In the genomic region with DNA sequence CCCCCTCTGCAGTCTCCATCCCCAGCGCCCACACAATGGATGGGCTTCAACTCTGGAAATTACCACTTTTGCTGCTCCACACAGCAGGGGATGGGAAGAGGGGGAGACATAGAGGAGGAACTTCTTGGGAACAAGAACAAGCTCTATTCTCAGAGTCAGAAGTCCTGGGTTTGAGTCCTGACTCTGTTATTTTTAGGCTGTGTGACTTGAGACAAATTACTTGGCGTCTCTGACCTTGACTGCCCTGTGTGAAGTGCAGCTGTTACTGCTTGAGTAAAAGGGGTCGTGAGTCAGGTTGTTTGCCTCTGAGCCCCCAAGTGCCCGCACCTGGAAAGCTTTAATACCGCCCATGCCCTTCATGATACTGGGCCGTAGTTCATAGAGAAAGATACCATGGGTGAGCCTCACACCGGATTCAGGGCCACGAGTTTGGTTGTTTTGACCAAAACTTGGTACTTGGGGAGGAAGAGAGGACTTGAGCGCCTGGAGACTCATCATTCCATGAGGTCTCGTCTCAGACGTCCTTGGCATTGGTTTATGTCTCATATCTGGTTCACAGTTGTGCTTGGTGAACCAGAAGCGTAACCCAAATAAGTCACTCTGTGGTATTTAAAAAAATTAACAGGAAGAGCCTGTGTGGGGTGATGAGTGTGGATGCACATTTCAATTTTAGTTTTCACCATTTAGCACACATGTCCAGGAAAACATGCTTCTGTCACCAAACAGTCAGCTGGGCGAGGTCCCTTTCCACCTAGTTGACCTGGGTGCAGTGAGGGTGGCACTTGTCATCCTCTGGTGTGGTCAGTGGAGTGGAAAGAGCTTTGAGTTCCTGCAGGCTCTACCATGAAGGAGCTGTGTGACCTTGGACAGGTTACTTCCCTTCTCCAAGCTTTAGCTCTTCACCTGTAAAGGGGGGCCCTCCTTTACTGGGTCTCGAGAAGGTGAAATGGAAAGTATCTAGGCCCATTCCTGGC, we compare ENCODE assay signal across 22 cellular contexts.
"Had no signal": no experiment of that assay in that cellular context is flagged by ENCODE, and none has a peak within 500 bp of the region (broad histone marks: within the 10 kb centered on the region; RNA-seq: fewer than 3 reads in every experiment).

No MANE protein-coding gene starts in this region.

- H2AFZ ChIP-seq: hepatocyte had no signal

- H3K9me3 ChIP-seq: body of pancreas, prostate gland, right atrium auricular region, tibial artery had no signal

- DNase-seq: activated CD4-positive, alpha-beta T cell treated with anti-CD3 and anti-CD28 coated beads for 4 hours; activated CD4-positive, alpha-beta T cell treated with anti-CD3 and anti-CD28 coated beads, Interleukin-2, amount 50 U/mL, for 48 hours; activated CD4-positive, CD25-positive, alpha-beta regulatory T cell; activated gamma-delta T cell; activated naive CD4-positive, alpha-beta T cell treated with anti-CD3 and anti-CD28 coated beads, Interleukin-2, amount 50 U/mL, for 16 hours; activated naive CD8-positive, alpha-beta T cell treated with anti-CD3 and anti-CD28 coated beads, Interleukin-2, amount 50 U/mL, for 24 hours; activated T-cell treated with anti-CD3 and anti-CD28 coated beads for 4 hours; body of pancreas; effector CD4-positive, alpha-beta T cell; erythroblast; foreskin keratinocyte; occipital lobe; stimulated activated CD4-positive, alpha-beta T cell treated with anti-CD3 and anti-CD28 coated beads, Interleukin-4, amount 100 ng/mL, for 24 hours; stimulated activated naive CD8-positive, alpha-beta T cell treated with anti-CD3 and anti-CD28 coated beads, Interleukin-15, Interleukin-2, amounts not matched to agents 100 U/mL and 50 U/mL, for 24 hours; substantia nigra; SW 1271; T-helper 17 cell; tibial artery had no signal

- H3K4me1 ChIP-seq: body of pancreas, foreskin keratinocyte, prostate gland, right atrium auricular region, tibial artery had no signal

- H3K4me3 ChIP-seq: body of pancreas, cardiac muscle cell, hepatocyte, prostate gland, right atrium auricular region, tibial artery had no signal

- H3K27ac ChIP-seq: body of pancreas, foreskin keratinocyte, hepatocyte, prostate gland, right atrium auricular region, tibial artery had no signal

- ATAC-seq: activated naive CD8-positive, alpha-beta T cell treated with anti-CD3 and anti-CD28 coated beads, Interleukin-2, amount 50 U/mL, for 24 hours; body of pancreas; foreskin keratinocyte; stimulated activated naive CD8-positive, alpha-beta T cell treated with anti-CD3 and anti-CD28 coated beads, Interleukin-15, Interleukin-2, amounts not matched to agents 100 U/mL and 50 U/mL, for 24 hours; T-helper 17 cell had no signal

- H3K79me2 ChIP-seq: hepatocyte had no signal

- H3K4me2 ChIP-seq: hepatocyte had no signal

- H3K27me3 ChIP-seq: body of pancreas, cardiac muscle cell, foreskin keratinocyte, hepatocyte, right atrium auricular region had no signal

- H3K36me3 ChIP-seq: cardiac muscle cell, prostate gland, right atrium auricular region, tibial artery had no signal
